ENCODE assay signal across 8 cellular contexts in genomic region chr12:50924439-50925341, GRCh38. TPM values are rescaled to one million over a fixed set of nuclear protein-coding genes. Genes with fewer than 3 reads are reported as not detected.
DNase-seq lines count a peak whose midpoint lies in the region; ATAC-seq and TF ChIP-seq lines count a peak whose summit lies in the region.

No MANE protein-coding gene starts in this region.

- H3K4me1 ChIP-seq in left lung: peaks cover 18 to 62% of the 10 kb centered on the region in 2 donors

- H3K4me3 ChIP-seq in AG04449 (ENCODE audit: low read depth, low read length): peak overlapping the region; percentile 44
- peak overlapping the region; percentile 63 for H3K4me3 ChIP-seq in NB4 (ENCODE audit: low read depth, low read length)
- H3K4me3 ChIP-seq in SK-N-MC: peak overlapping the region; percentile 77
- H3K4me3 ChIP-seq in dorsolateral prefrontal cortex: peak overlapping the region; percentile 44 to 89 (median 74)
- H3K4me3 ChIP-seq in left lung: peak overlapping the region; percentile 54 to 78

- POLR2A ChIA-PET in AG04449 (lab: Yijun Ruan, JAX): no interaction called here

- ATAC-seq in HG02759 (IDR thresholded peaks at IDR 0.05; ENCODE audit: unreplicated experiment) (peak; percentile 93), left lung (peak; percentile 89)
- peak; percentile 99 for ATAC-seq in stimulated activated memory B cell treated with anti-CD40 and anti-IgM and Interleukin-4, amounts not matched to agents 10 μg/mL and 1 μg/mL and 100 μg/mL, for 72 hours

- H3K27me3 Mint-ChIP-seq in stimulated activated memory B cell treated with anti-CD40 and anti-IgM and Interleukin-4, amounts not matched to agents 10 μg/mL and 1 μg/mL and 100 μg/mL, for 72 hours: no peaks in the 10 kb centered on the region

- CTCF ChIA-PET in AG04449 (lab: Yijun Ruan, JAX): interaction anchor here (1.1 to 1.9 kb wide), 3 partner anchors 10 to 62 kb away, joined by 3 to 10 read pairs (median 4); no protein-coding TSS in a partner anchor

- no peak for TF ChIP-seq POLR2A in NB4 (IDR thresholded peaks at IDR 0.05; ENCODE audit: extremely low read depth, insufficient read length)

- no peak for DNase-seq in AG04449 (ENCODE audit: low read depth, low spot score)
- DNase-seq in GM13976 (ENCODE audit: low spot score): peak; percentile 68
- DNase-seq in NB4 (ENCODE audit: low read depth): peak; percentile 97
- no peak for DNase-seq in SK-N-MC (ENCODE audit: low read depth, low spot score)
- DNase-seq in dorsolateral prefrontal cortex: peak; percentile 65 to 93 (median 84)
- peak in 1 of 2 donors; percentile 90 for DNase-seq in left lung

- intact Hi-C loops in dorsolateral prefrontal cortex (cut with DNase I): loop anchor here (2.0 to 10.0 kb wide), 5 partner anchors 63 to 1250 kb away; partner anchors contain the start of gene SLC11A2 (in 1 of the 2)
- intact Hi-C loops in left lung (cut with DNase I): no loop called here

- H3K27ac ChIP-seq in SK-N-MC (peak overlapping the region; percentile 79), dorsolateral prefrontal cortex (peak overlapping the region; percentile 64 to 99 (median 95)), left lung (peak overlapping the region; percentile 89 to 92)

- in situ Hi-C loops in GM13976 (cut with MboI; ENCODE audit: low sequenced_read_pairs, unreplicated experiment): no loop called here

- no peaks in the 10 kb centered on the region for H3K36me3 Mint-ChIP-seq in stimulated activated memory B cell treated with anti-CD40 and anti-IgM and Interleukin-4, amounts not matched to agents 10 μg/mL and 1 μg/mL and 100 μg/mL, for 72 hours

- peaks cover 69% of the 10 kb centered on the region for H3K4me1 Mint-ChIP-seq in stimulated activated memory B cell treated with anti-CD40 and anti-IgM and Interleukin-4, amounts not matched to agents 10 μg/mL and 1 μg/mL and 100 μg/mL, for 72 hours

- H3K27ac Mint-ChIP-seq in stimulated activated memory B cell treated with anti-CD40 and anti-IgM and Interleukin-4, amounts not matched to agents 10 μg/mL and 1 μg/mL and 100 μg/mL, for 72 hours: peak overlapping the region; percentile 99

- 0 out of 2 replicates have a peak, but pooled peaks cover 3% of the 10 kb centered on the region for H3K9me3 ChIP-seq in SK-N-MC (ENCODE audit: low read depth, low read length)
- no peaks in the 10 kb centered on the region for H3K9me3 ChIP-seq in left lung

- H3K27me3 ChIP-seq in dorsolateral prefrontal cortex: no peaks in the 10 kb centered on the region
- H3K27me3 ChIP-seq in left lung: no peaks in the 10 kb centered on the region

- no peaks in the 10 kb centered on the region for H3K9me3 Mint-ChIP-seq in stimulated activated memory B cell treated with anti-CD40 and anti-IgM and Interleukin-4, amounts not matched to agents 10 μg/mL and 1 μg/mL and 100 μg/mL, for 72 hours

- TF ChIP-seq CTCF in AG04449 (IDR thresholded peaks at IDR 0.05; ENCODE audit: insufficient read depth, low read length, missing control alignments) (no peak), GM13976 (IDR thresholded peaks at IDR 0.05; ENCODE audit: borderline replicate concordance, control extremely low read depth, extremely low read depth, insufficient read depth, missing control alignments) (no peak), NB4 (IDR thresholded peaks at IDR 0.05; ENCODE audit: low read depth, low read length) (no peak), dorsolateral prefrontal cortex (IDR thresholded peaks at IDR 0.05 in 54 of 56, conservative IDR thresholded peaks at IDR 0.05 in 2 of 56; ENCODE audit: low read depth in 1 of 56, partially characterized antibody in 56 of 56) (peak in 10 of 56 donors; percentile 2 to 21 (median 6)), left lung (IDR thresholded peaks at IDR 0.05) (no peak)

- H3K36me3 ChIP-seq in SK-N-MC (ENCODE audit: insufficient read depth, low read length) (no peaks in the 10 kb centered on the region), left lung (peaks cover 0 to 2% of the 10 kb centered on the region in 2 donors)

- H3K9ac ChIP-seq in SK-N-MC (ENCODE audit: insufficient read length): peak overlapping the region; percentile 46

- H3K4me3 Mint-ChIP-seq in stimulated activated memory B cell treated with anti-CD40 and anti-IgM and Interleukin-4, amounts not matched to agents 10 μg/mL and 1 μg/mL and 100 μg/mL, for 72 hours: peak overlapping the region; percentile 97

RNA-seq across cellular contexts. Expression of gene HIGD1C, which starts 27.7 kb away (rescaled TPM):
- total RNA-seq in dorsolateral prefrontal cortex: 1 to 10 TPM in 1 of 120 experiments, not detected in 119; 2.2 TPM
- total RNA-seq in left lung: not detected

Comparison
In these comparisons a context has a peak if more than half of its experiments do, and no peak if none do; other contexts are left out.
1. DNase-seq: peak in GM13976 (single experiment), NB4 (single experiment) and dorsolateral prefrontal cortex (10 of 10); none in AG04449 (single experiment) and SK-N-MC (single experiment).
2. intact Hi-C loops: an anchor here in dorsolateral prefrontal cortex (2.0 to 10.0 kb wide); none called in left lung.
3. Peak in every context shown above with its lines, with median percentiles within 50 percentile points of each other: H3K4me3 ChIP-seq, ATAC-seq and H3K27ac ChIP-seq.